8 cellular contexts compared by ENCODE assay signal in genomic region chr11:125404811-125405481, GRCh38.
DNase-seq lines count a peak whose midpoint lies in the region; ATAC-seq, FAIRE-seq and TF ChIP-seq lines count a peak whose summit lies in the region.

No MANE protein-coding gene starts in this region.

- no peaks in the 10 kb centered on the region for H3K23me2 ChIP-seq in H1 (ENCODE audit: low read depth, low read length)

- H3K27me3 ChIP-seq in H1 (replicated peaks in 1 of 4; ENCODE audit: control insufficient read depth in 3 of 4, extremely low read depth in 1 of 4, insufficient read depth in 3 of 4, low read length in 3 of 4) = peaks cover 0 to 4% (median under 1%) of the 10 kb centered on the region in 4 experiments; a peak in 2 of 7 replicates
- H3K27me3 ChIP-seq in muscle layer of colon (ENCODE audit: control insufficient read depth in 1 of 2, insufficient read depth in 2 of 2, low read length in 2 of 2) = no peaks in the 10 kb centered on the region

- no peak overlapping the region for H4K5ac ChIP-seq in H1 (ENCODE audit: insufficient read length, low read depth, low read length)

- H2BK20ac ChIP-seq in H1 (ENCODE audit: low read length) = no peak overlapping the region

- peaks cover 52% of the 10 kb centered on the region for H3K27me3 Mint-ChIP-seq in activated CD8-positive, alpha-beta memory T cell treated with anti-CD3 and anti-CD28 coated beads, Interleukin-2, amount 10 ng/mL, durations not matched to agents 7 days and 5 days

- H3K9ac ChIP-seq in H1 (replicated peaks in 1 of 4; ENCODE audit: extremely low read depth in 1 of 4, low read depth in 3 of 4, low read length in 3 of 4) = peak overlapping the region in 1 of 4 experiments; percentile 34; a peak in 1 of 7 replicates
- no peak overlapping the region for H3K9ac ChIP-seq in muscle layer of colon (ENCODE audit: low read length)

- FAIRE-seq in H1 (lab: Jason Lieb, UNC) = no peak

- H3K4me3 ChIP-seq in H1 (ENCODE audit: extremely low read depth in 1 of 4, insufficient read depth in 2 of 4, low read depth in 3 of 4, low read length in 4 of 4) (no peak overlapping the region), muscle layer of colon (ENCODE audit: low read depth in 1 of 2, low read length in 2 of 2) (peak overlapping the region; percentile 20 to 21)

- no peak overlapping the region for H2BK120ac ChIP-seq in H1 (replicated peaks; ENCODE audit: low read depth, low read length)

- POLR2A ChIA-PET in H1 (lab: Charles Lee; ENCODE audit: partially characterized antibody) = interaction anchor here (1.0 to 1.2 kb wide), 4 partner anchors 16 to 101 kb away, joined by 3 to 6 read pairs (median 3); no protein-coding TSS in a partner anchor

- peak overlapping the region; percentile 3 to 35; a peak in 3 of 4 replicates for H3K4me2 ChIP-seq in H1 (ENCODE audit: insufficient read depth in 1 of 2, low read depth in 2 of 2, low read length in 2 of 2)

- DNase-seq in NCI-H524 (lab: John Stamatoyannopoulos, UW) (peak; percentile 58 to 68), NCI-H524 treated with DMSO at 0.1 percent for 48 hours (lab: John Stamatoyannopoulos, UW) (no peak), NCI-H82 treated with DMSO at 0.1 percent for 48 hours (lab: John Stamatoyannopoulos, UW; ENCODE audit: unreplicated experiment) (peak; percentile 51), H1 (ENCODE audit: low read depth in 1 of 2, low spot score in 2 of 2) (peak in 1 of 2 experiments; percentile 97)
- DNase-seq in activated CD8-positive, alpha-beta memory T cell treated with anti-CD3 and anti-CD28 coated beads, Interleukin-2, amount 10 ng/mL, durations not matched to agents 7 days and 5 days = peak; percentile 73
- peak; percentile 49 for DNase-seq in stimulated activated CD8-positive, alpha-beta memory T cell treated with anti-CD3 and anti-CD28 coated beads, Interleukin-7, amount 100 ng/mL, for 24 hours (ENCODE audit: low read depth)

- H3K4me1 Mint-ChIP-seq in activated CD8-positive, alpha-beta memory T cell treated with anti-CD3 and anti-CD28 coated beads, Interleukin-2, amount 10 ng/mL, durations not matched to agents 7 days and 5 days = peaks cover 2% of the 10 kb centered on the region

- no peaks in the 10 kb centered on the region for H3K79me2 ChIP-seq in H1 (ENCODE audit: control insufficient read depth in 1 of 2, insufficient read depth in 2 of 2, low read length in 2 of 2)

- no peaks in the 10 kb centered on the region for H3K36me3 Mint-ChIP-seq in activated CD8-positive, alpha-beta memory T cell treated with anti-CD3 and anti-CD28 coated beads, Interleukin-2, amount 10 ng/mL, durations not matched to agents 7 days and 5 days

- peak; percentile 93 to 98 for TF ChIP-seq RAD21 in H1 (IDR thresholded peaks at IDR 0.05 in 1 of 2, conservative IDR thresholded peaks at IDR 0.05 in 1 of 2; ENCODE audit: low read depth in 2 of 2, low read length in 2 of 2)

- peak; percentile 73 for ATAC-seq in HG02973 (IDR thresholded peaks at IDR 0.05; ENCODE audit: unreplicated experiment)
- peak; percentile 97 for ATAC-seq in activated CD8-positive, alpha-beta memory T cell treated with anti-CD3 and anti-CD28 coated beads, Interleukin-2, amount 10 ng/mL, durations not matched to agents 7 days and 5 days

- H3K56ac ChIP-seq in H1 (replicated peaks; ENCODE audit: insufficient read length, low read depth, low read length) = no peak overlapping the region

- H3K23ac ChIP-seq in H1 (ENCODE audit: insufficient read length) = no peak overlapping the region

- H2AK5ac ChIP-seq in H1 (ENCODE audit: low read depth, low read length) = no peak overlapping the region; the same call in 1 of the 2 replicates

- CTCF ChIA-PET in activated CD8-positive, alpha-beta memory T cell treated with anti-CD3 and anti-CD28 coated beads, Interleukin-2, amount 10 ng/mL, durations not matched to agents 7 days and 5 days (lab: Charles Lee) = interaction anchor here (0.7 to 1.9 kb wide), 5 partner anchors 10 to 413 kb away, joined by 3 to 7 read pairs (median 3); no protein-coding TSS in a partner anchor
- CTCF ChIA-PET in H1 (lab: Charles Lee; ENCODE audit: partially characterized antibody) = interaction anchor here (0.6 to 8.2 kb wide), 52 partner anchors 8 to 561 kb away, joined by 3 to 223 read pairs (median 4); partner anchors contain the start of gene SLC37A2

- TF ChIP-seq CTCF in H1 (IDR thresholded peaks at IDR 0.05; ENCODE audit: control extremely low read depth in 1 of 3, insufficient read depth in 1 of 3, low read depth in 1 of 3, low read length in 3 of 3) = peak; percentile 94 to 98 (median 96)

- peak overlapping the region; percentile 92 for H3K18ac ChIP-seq in H1 (ENCODE audit: extremely low read depth, low read length)

- H2AFZ ChIP-seq in H1 (ENCODE audit: low read length) = peak overlapping the region; percentile 23; the same call in 1 of the 2 replicates

- H4K8ac ChIP-seq in H1 (ENCODE audit: extremely low read depth, insufficient read depth, low read length) = no peak overlapping the region

- H2BK5ac ChIP-seq in H1 (ENCODE audit: low read depth, low read length) = peak overlapping the region; percentile 82; the same call in 1 of the 2 replicates

- TF ChIP-seq POLR2A in H1 (IDR thresholded peaks at IDR 0.05; ENCODE audit: control extremely low read depth in 1 of 2, low read depth in 2 of 2, low read length in 2 of 2) = no peak

- H2BK12ac ChIP-seq in H1 (ENCODE audit: low read depth, low read length) = peak overlapping the region; percentile 100

- H3K79me1 ChIP-seq in H1 (ENCODE audit: low read depth, low read length) = no peaks in the 10 kb centered on the region

- H3K4ac ChIP-seq in H1 (replicated peaks; ENCODE audit: insufficient read length, low read depth, low read length) = peak overlapping the region; percentile 2

- WGBS in H1 (ENCODE audit: extremely low coverage in 1 of 2, insufficient coverage in 1 of 2, insufficient read length in 1 of 2, insufficient replicate concordance in 2 of 2, low coverage in 1 of 2, low lambda C conversion rate in 2 of 2, missing lambda C conversion rate in 1 of 2), 2 experiments = 27% methylated on average over 19 of the region's 19 CpGs; no CpG with 5 or more reads in 1 of the 2 experiments

- TF ChIP-seq EP300 in H1 (IDR thresholded peaks at IDR 0.05; ENCODE audit: borderline replicate concordance in 1 of 2, low read depth in 2 of 2, low read length in 2 of 2) = no peak

- no peak overlapping the region for H3K14ac ChIP-seq in H1 (ENCODE audit: insufficient read length)

- H3K36me3 ChIP-seq in H1 (ENCODE audit: control insufficient read depth in 2 of 4, insufficient read depth in 4 of 4, low read length in 3 of 4) (no peaks in the 10 kb centered on the region), muscle layer of colon (ENCODE audit: insufficient read depth, low read length) (no peaks in the 10 kb centered on the region)

- H3K9me3 ChIP-seq in H1 (ENCODE audit: insufficient read depth in 2 of 2, low read depth in 1 of 2, low read length in 1 of 2) = no peaks in the 10 kb centered on the region
- H3K9me3 ChIP-seq in muscle layer of colon (ENCODE audit: low read length) = no peaks in the 10 kb centered on the region

- H3K9me3 Mint-ChIP-seq in activated CD8-positive, alpha-beta memory T cell treated with anti-CD3 and anti-CD28 coated beads, Interleukin-2, amount 10 ng/mL, durations not matched to agents 7 days and 5 days (ENCODE audit: low read depth) = no peaks in the 10 kb centered on the region

- peak overlapping the region; percentile 9 for H4K91ac ChIP-seq in H1 (replicated peaks; ENCODE audit: insufficient read length, low read length)

- H3K27ac ChIP-seq in H1 (ENCODE audit: low read depth, low read length) (no peak overlapping the region), muscle layer of colon (ENCODE audit: low read depth, low read length) (no peak overlapping the region)

- H3K4me1 ChIP-seq in H1 (replicated peaks in 1 of 4; ENCODE audit: control insufficient read depth in 3 of 4, insufficient read depth in 4 of 4, low read length in 3 of 4) = peaks cover 12 to 29% (median 17%) of the 10 kb centered on the region in 4 experiments
- no peaks in the 10 kb centered on the region for H3K4me1 ChIP-seq in muscle layer of colon (ENCODE audit: insufficient read depth, low read length)

- peak overlapping the region; percentile 97; the same call in 1 of the 2 replicates for H2BK15ac ChIP-seq in H1 (ENCODE audit: low read length)

- H3K4me3 Mint-ChIP-seq in activated CD8-positive, alpha-beta memory T cell treated with anti-CD3 and anti-CD28 coated beads, Interleukin-2, amount 10 ng/mL, durations not matched to agents 7 days and 5 days = no peak overlapping the region

- no peak overlapping the region for H3K27ac Mint-ChIP-seq in activated CD8-positive, alpha-beta memory T cell treated with anti-CD3 and anti-CD28 coated beads, Interleukin-2, amount 10 ng/mL, durations not matched to agents 7 days and 5 days

- H4K20me1 ChIP-seq in H1 (replicated peaks in 1 of 2; ENCODE audit: control insufficient read depth in 1 of 2, insufficient read depth in 2 of 2, low read length in 2 of 2) = no peaks in the 10 kb centered on the region

TF ChIP-seq in H1, 55 proteins besides CTCF, POLR2A, EP300 and RAD21:
- TF ChIP-seq E2F6 (IDR thresholded peaks at IDR 0.05) (peak; percentile 76), YY1 (IDR thresholded peaks at IDR 0.05; ENCODE audit: low read depth, low read length) (0 out of 2 replicates have a peak, but pooled peaks have one; percentile 46), MAX (IDR thresholded peaks at IDR 0.05) (peak; percentile 91), HDAC2 (IDR thresholded peaks at IDR 0.05; ENCODE audit: borderline replicate concordance in 1 of 2, low read depth in 2 of 2, low read length in 2 of 2) (no peak)

Comparison
In these comparisons a context has a peak if more than half of its experiments do, and no peak if none do; other contexts are left out.
1. H3K4me3 ChIP-seq: peak in muscle layer of colon (2 of 2); none in H1 (0 of 4).